Comparison of ENCODE assay signal across 26 cellular contexts in genomic region chr3:80929576-80929975, GRCh38.
DNase-seq lines count a peak whose midpoint lies in the region; ATAC-seq, FAIRE-seq and TF ChIP-seq lines count a peak whose summit lies in the region.
"Had no signal": no experiment of that assay in that cellular context is flagged by ENCODE, and none has a peak within 500 bp of the region (broad histone marks: within the 10 kb centered on the region; RNA-seq: fewer than 3 reads in every experiment).

No MANE protein-coding gene starts in this region.

- peaks cover 18% of the 10 kb centered on the region for H3K9me3 Mint-ChIP-seq in chondrocyte (ENCODE audit: low read depth)

- no peaks in the 10 kb centered on the region for H3K27me3 Mint-ChIP-seq in chondrocyte (ENCODE audit: low read depth)
- H3K27me3 Mint-ChIP-seq: CD4-positive, alpha-beta T cell; CD8-positive, alpha-beta memory T cell had no signal

- DNase-seq in chondrocyte (ENCODE audit: low spot score) (no peak), kidney (no peak), renal cortical epithelial cell (ENCODE audit: low read depth) (peak; percentile 26), kidney glomerular epithelial cell (lab: John Stamatoyannopoulos, UW) (no peak)
- DNase-seq: 8988T; ACHN; AML-193; BE2C; CD4-positive, alpha-beta T cell; CD8-positive, alpha-beta memory T cell; DMS 273 treated with DMSO at 0.1 percent for 48 hours; DMS79; EL; GDM1; H9 had no signal

- intact Hi-C loops in kidney (cut with DNase I) = no loop called here

- no peak overlapping the region for H3K4me3 Mint-ChIP-seq in chondrocyte (ENCODE audit: unreplicated experiment)
- H3K4me3 Mint-ChIP-seq: CD14-positive monocyte; CD4-positive, alpha-beta T cell; CD8-positive, alpha-beta memory T cell; GM23338; H9 had no signal

- H3K36me3 ChIP-seq in OCI-LY3 (replicated peaks; ENCODE audit: low read depth, low read length) = no peaks in the 10 kb centered on the region
- no peaks in the 10 kb centered on the region for H3K36me3 ChIP-seq in kidney (ENCODE audit: control insufficient read depth in 1 of 2, insufficient read depth in 2 of 2, low read length in 2 of 2)
- H3K36me3 ChIP-seq: BE2C; BLaER1 treated with 17β-estradiol and CSF1 and Interleukin-3, amounts not matched to agents 10 nM and 100 nM had no signal

- no peaks in the 10 kb centered on the region for H3K4me1 Mint-ChIP-seq in chondrocyte (ENCODE audit: low read depth)
- H3K4me1 Mint-ChIP-seq: CD14-positive monocyte; CD8-positive, alpha-beta memory T cell; GM23338; H9 had no signal

- no peak for FAIRE-seq in kidney (lab: Jason Lieb, UNC)
- FAIRE-seq: A549, D721Med, GM12878, GM19239 had no signal

- H3K9me3 ChIP-seq in OCI-LY3 (ENCODE audit: insufficient read depth, low read length) (no peaks in the 10 kb centered on the region), kidney (ENCODE audit: control insufficient read depth in 1 of 2, low read length in 2 of 2) (no peaks in the 10 kb centered on the region)
- H3K9me3 ChIP-seq: A549, BE2C had no signal

- peak; percentile 22; the same call in 1 of the 2 replicates for TF ChIP-seq CTCF in OCI-LY3 (IDR thresholded peaks at IDR 0.05; ENCODE audit: low read depth, low read length)
- TF ChIP-seq CTCF in chondrocyte (IDR thresholded peaks at IDR 0.05) = peak; percentile 20
- peak; percentile 11 for TF ChIP-seq CTCF in kidney (IDR thresholded peaks at IDR 0.05; ENCODE audit: borderline replicate concordance, extremely low read depth, insufficient read depth)

- no peaks in the 10 kb centered on the region for H3K27me3 ChIP-seq in OCI-LY3 (ENCODE audit: low read depth, low read length)
- H3K27me3 ChIP-seq: BE2C; BLaER1 treated with 17β-estradiol and CSF1 and Interleukin-3, amounts not matched to agents 10 nM and 100 nM had no signal

- H3K4me3 ChIP-seq in OCI-LY3 (ENCODE audit: low read length) (no peak overlapping the region), kidney (ENCODE audit: low read length in 2 of 2) (no peak overlapping the region)
- H3K4me3 ChIP-seq: A549; BLaER1 treated with 17β-estradiol and CSF1 and Interleukin-3, amounts not matched to agents 10 nM and 100 nM; GM12878; GM23338 had no signal

- ATAC-seq in GM19351 (IDR thresholded peaks at IDR 0.05; ENCODE audit: unreplicated experiment) (no peak), HG03521 (IDR thresholded peaks at IDR 0.05; ENCODE audit: unreplicated experiment) (no peak)
- ATAC-seq: A549, GM12878, GM23338, HCT116 had no signal

- H3K36me3 Mint-ChIP-seq in chondrocyte (ENCODE audit: low read depth) = no peaks in the 10 kb centered on the region
- H3K36me3 Mint-ChIP-seq: CD14-positive monocyte; CD8-positive, alpha-beta memory T cell had no signal

- no peak overlapping the region for H3K4me2 ChIP-seq in OCI-LY3 (ENCODE audit: low read length)
- H3K4me2 ChIP-seq: A549; BLaER1 treated with 17β-estradiol and CSF1 and Interleukin-3, amounts not matched to agents 10 nM and 100 nM; GM23338 had no signal

- no peak overlapping the region for H3K27ac ChIP-seq in OCI-LY3 (ENCODE audit: low read length)
- H3K27ac ChIP-seq in kidney (ENCODE audit: low read depth in 2 of 2, low read length in 2 of 2) = no peak overlapping the region
- H3K27ac ChIP-seq: A549; BLaER1 treated with 17β-estradiol and CSF1 and Interleukin-3, amounts not matched to agents 10 nM and 100 nM had no signal

- H2AFZ ChIP-seq in OCI-LY3 (ENCODE audit: low read depth, low read length) = no peak overlapping the region
- H2AFZ ChIP-seq: GM23338 had no signal

- no peaks in the 10 kb centered on the region for H3K79me2 ChIP-seq in OCI-LY3 (ENCODE audit: low read length)

- H3K9ac ChIP-seq in OCI-LY3 (ENCODE audit: low read length) (no peak overlapping the region), kidney (ENCODE audit: low read length in 2 of 2) (no peak overlapping the region)
- H3K9ac ChIP-seq: BLaER1 treated with 17β-estradiol and CSF1 and Interleukin-3, amounts not matched to agents 10 nM and 100 nM had no signal

- no peaks in the 10 kb centered on the region for H4K20me1 ChIP-seq in OCI-LY3 (ENCODE audit: insufficient read depth, low read length)
- H4K20me1 ChIP-seq: BLaER1 treated with 17β-estradiol and CSF1 and Interleukin-3, amounts not matched to agents 10 nM and 100 nM had no signal

- H3K27ac Mint-ChIP-seq in chondrocyte (ENCODE audit: unreplicated experiment) = no peak overlapping the region
- H3K27ac Mint-ChIP-seq: CD14-positive monocyte; CD4-positive, alpha-beta T cell; CD8-positive, alpha-beta memory T cell; GM23338; H9 had no signal

- H3K4me1 ChIP-seq in OCI-LY3 (ENCODE audit: low read length) (no peaks in the 10 kb centered on the region), kidney (ENCODE audit: control insufficient read depth in 1 of 2, insufficient read depth in 1 of 2, low read depth in 1 of 2, low read length in 2 of 2) (no peaks in the 10 kb centered on the region)
- H3K4me1 ChIP-seq: A549; BE2C; BLaER1 treated with 17β-estradiol and CSF1 and Interleukin-3, amounts not matched to agents 10 nM and 100 nM had no signal
